In genomic region chr9:37197158-37198033, GRCh38 we compare ENCODE assay signal across 1 cellular context.
TF ChIP-seq lines count a peak whose summit lies in the region.

No MANE protein-coding gene starts in this region.

TF ChIP-seq in K562, 482 proteins besides CTCF, POLR2A, EP300 and RAD21 (continued from another document and continues in another):
- no peak for TF ChIP-seq ZBTB40 (IDR thresholded peaks at IDR 0.05)
- no peak for TF ChIP-seq ZBTB40 (CRISPR knock-in tag; IDR thresholded peaks at IDR 0.05)
- no peak for TF ChIP-seq HDAC1 (IDR thresholded peaks at IDR 0.05)
- TF ChIP-seq STAT6 (CRISPR knock-in tag; IDR thresholded peaks at IDR 0.05) = no peak
- peak; percentile 100 for TF ChIP-seq POLR2AphosphoS5 (IDR thresholded peaks at IDR 0.05; ENCODE audit: control insufficient read depth, insufficient read depth, low read depth, low read length)
- no peak for TF ChIP-seq TSC22D4 (tag; IDR thresholded peaks at IDR 0.05)
- TF ChIP-seq FOXJ2 (tag; IDR thresholded peaks at IDR 0.05) = peak; percentile 76
- no peak for TF ChIP-seq HNRNPUL1 (IDR thresholded peaks at IDR 0.05; ENCODE audit: low read length)
- TF ChIP-seq HMGN3 (IDR thresholded peaks at IDR 0.05; ENCODE audit: borderline replicate concordance, extremely low read depth, insufficient read length, low read depth, low read length) = no peak
- TF ChIP-seq DACH1 (IDR thresholded peaks at IDR 0.05; ENCODE audit: partially characterized antibody) = no peak
- no peak for TF ChIP-seq ZNF668 (CRISPR knock-in tag; IDR thresholded peaks at IDR 0.05)
- TF ChIP-seq CCAR2 (IDR thresholded peaks at IDR 0.05; ENCODE audit: low read depth, low read length) = no peak
- TF ChIP-seq TOE1 (IDR thresholded peaks at IDR 0.05; ENCODE audit: borderline replicate concordance) = no peak
- TF ChIP-seq TOE1 (CRISPR knock-in tag; IDR thresholded peaks at IDR 0.05; ENCODE audit: borderline replicate concordance, low read depth) = no peak
- no peak for TF ChIP-seq SNIP1 (IDR thresholded peaks at IDR 0.05; ENCODE audit: low read depth)
- peak; percentile 95 to 97 for TF ChIP-seq KDM1A (IDR thresholded peaks at IDR 0.05)
- TF ChIP-seq CHD7 (IDR thresholded peaks at IDR 0.05; ENCODE audit: low read depth, low read length) = no peak
- TF ChIP-seq ETS1 (conservative IDR thresholded peaks at IDR 0.05; ENCODE audit: control insufficient read depth, low read depth, low read length) = peak; percentile 89
- no peak for TF ChIP-seq PHF8 (IDR thresholded peaks at IDR 0.05; ENCODE audit: borderline replicate concordance, low read length)
- TF ChIP-seq BACH1 (tag; IDR thresholded peaks at IDR 0.05) = peak; percentile 61; the same call in 1 of the 2 replicates
- TF ChIP-seq ZC3H4 (CRISPR knock-in tag; IDR thresholded peaks at IDR 0.05; ENCODE audit: borderline replicate concordance) = no peak
- TF ChIP-seq ZNF277 (CRISPR knock-in tag; IDR thresholded peaks at IDR 0.05; ENCODE audit: borderline replicate concordance) = no peak
- no peak for TF ChIP-seq XRCC4 (IDR thresholded peaks at IDR 0.05; ENCODE audit: extremely low read depth, insufficient read depth, insufficient read length)
- peak; percentile 91; the same call in 1 of the 2 replicates for TF ChIP-seq RNF2 (IDR thresholded peaks at IDR 0.05)
- TF ChIP-seq PHB (CRISPR knock-in tag; IDR thresholded peaks at IDR 0.05) = no peak
- no peak for TF ChIP-seq ARID2 (IDR thresholded peaks at IDR 0.05)
